Comparison of ENCODE assay signal across 1 cellular context in the genomic region with DNA sequence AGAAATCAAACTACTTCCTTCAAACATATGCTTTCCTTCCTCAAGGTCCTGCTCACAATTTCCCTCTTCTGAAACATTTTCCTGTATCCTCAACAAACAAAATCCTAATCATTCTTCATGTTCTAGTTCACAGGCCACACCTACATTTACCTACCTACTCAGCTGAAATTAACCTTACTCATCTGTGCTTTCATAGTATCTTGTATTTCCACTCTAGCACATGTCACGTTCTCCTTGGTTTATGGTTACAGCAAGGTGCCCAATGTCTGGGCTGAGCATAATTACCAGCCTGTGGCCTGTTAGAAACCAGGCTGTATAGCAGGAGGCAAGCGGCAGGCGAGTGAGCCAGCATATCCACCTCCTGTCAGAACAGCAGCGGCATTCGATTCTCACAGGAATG.
TF ChIP-seq lines count a peak whose summit lies in the region.

No MANE protein-coding gene starts in this region.

TF ChIP-seq in GM23338, 12 proteins besides CTCF, POLR2A, EP300 and RAD21 (continued from another document):
- TF ChIP-seq ZNF462 (CRISPR knock-in tag; IDR thresholded peaks at IDR 0.05) (no peak), REST (IDR thresholded peaks at IDR 0.05; ENCODE audit: unreplicated experiment) (no peak), POLR2AphosphoS5 (IDR thresholded peaks at IDR 0.05; ENCODE audit: low read depth) (no peak)
